In the genomic region with DNA sequence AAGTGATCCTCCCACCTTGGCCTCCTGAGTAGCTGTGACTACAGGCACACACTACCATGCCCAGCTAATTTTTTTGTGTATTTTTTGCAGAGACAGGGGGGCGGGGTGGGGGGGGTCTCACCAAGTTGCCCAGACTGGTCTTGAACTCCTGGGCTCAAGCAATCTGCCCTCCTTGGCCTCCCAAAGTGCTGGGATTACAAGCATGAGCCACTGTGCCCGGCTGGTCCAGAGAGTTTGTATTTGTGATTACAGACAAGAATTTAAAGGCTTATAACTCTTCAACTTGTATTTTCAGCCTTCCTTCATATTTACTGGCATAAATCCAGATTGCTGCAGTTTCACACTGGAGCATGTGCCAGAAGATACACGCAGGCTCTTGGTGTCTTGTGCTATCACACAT, we compare ENCODE assay signal across 17 cellular contexts. TPM values are rescaled to one million over a fixed set of nuclear protein-coding genes. Genes with fewer than 3 reads are reported as not detected.
DNase-seq lines count a peak whose midpoint lies in the region; ATAC-seq and TF ChIP-seq lines count a peak whose summit lies in the region.
"Had no signal": no experiment of that assay in that cellular context is flagged by ENCODE, and none has a peak within 500 bp of the region (broad histone marks: within the 10 kb centered on the region; RNA-seq: fewer than 3 reads in every experiment).

No MANE protein-coding gene starts in this region.

- H3K36me3 ChIP-seq in heart right ventricle (no peaks in the 10 kb centered on the region), lower lobe of right lung (no peaks in the 10 kb centered on the region), upper lobe of right lung (no peaks in the 10 kb centered on the region)
- H3K36me3 ChIP-seq: SJSA1 had no signal

- peaks cover 5% of the 10 kb centered on the region for H3K4me1 Mint-ChIP-seq in chondrocyte (ENCODE audit: low read depth)

- TF ChIP-seq POLR2A in GM18505 (IDR thresholded peaks at IDR 0.05; ENCODE audit: borderline replicate concordance, extremely low read depth, insufficient read depth, insufficient read length): no peak

- intact Hi-C loops in heart right ventricle (cut with DNase I) (loop anchor here in 3 of 10 donors (5.0 to 10.0 kb wide), 3 partner anchors 57 to 229 kb away; no protein-coding TSS in a partner anchor), cardiac septum (cut with DNase I) (no loop called here), lower lobe of right lung (cut with DNase I) (no loop called here), upper lobe of right lung (cut with DNase I) (no loop called here)

- DNase-seq in heart right ventricle: no peak
- DNase-seq in cardiac septum (ENCODE audit: low spot score): no peak
- peak; percentile 9 for DNase-seq in chondrocyte (ENCODE audit: low spot score)
- DNase-seq in lower lobe of right lung: no peak
- DNase-seq in upper lobe of right lung: peak; percentile 20
- no peak for DNase-seq in SIG-M5 treated with dmso at 0.1 percent for 504 hours (lab: John Stamatoyannopoulos, UW; ENCODE audit: unreplicated experiment)
- no peak for DNase-seq in left lobe of liver (ENCODE audit: low spot score)
- DNase-seq: AML-193, Caco-2, GF-D8, NCI-H1092 treated with DMSO at 0.1 percent for 48 hours, NCI-H187 treated with DMSO at 0.1 percent for 48 hours, NCI-H510A treated with DMSO at 0.1 percent for 48 hours had no signal

- no peaks in the 10 kb centered on the region for H3K9me3 ChIP-seq in heart right ventricle
- no peaks in the 10 kb centered on the region for H3K9me3 ChIP-seq in lower lobe of right lung
- no peaks in the 10 kb centered on the region for H3K9me3 ChIP-seq in upper lobe of right lung
- H3K9me3 ChIP-seq: Caco-2, SJSA1 had no signal

- H3K4me3 Mint-ChIP-seq in chondrocyte (ENCODE audit: unreplicated experiment): no peak overlapping the region

- peaks cover 3% of the 10 kb centered on the region for H3K36me3 Mint-ChIP-seq in chondrocyte (ENCODE audit: low read depth)

- H3K4me1 ChIP-seq in heart right ventricle: peaks cover 0 to 29% (median 11%) of the 10 kb centered on the region in 9 donors
- H3K4me1 ChIP-seq in lower lobe of right lung: no peaks in the 10 kb centered on the region
- no peaks in the 10 kb centered on the region for H3K4me1 ChIP-seq in upper lobe of right lung
- H3K4me1 ChIP-seq: Caco-2, SJSA1 had no signal

- H3K27me3 Mint-ChIP-seq in chondrocyte (ENCODE audit: low read depth): peaks cover 14% of the 10 kb centered on the region

- no peak overlapping the region for H3K4me3 ChIP-seq in heart right ventricle
- H3K4me3 ChIP-seq in lower lobe of right lung: no peak overlapping the region
- no peak overlapping the region for H3K4me3 ChIP-seq in upper lobe of right lung
- H3K4me3 ChIP-seq: SJSA1 had no signal

- peak overlapping the region; percentile 34 to 87 (median 68) for H3K27ac ChIP-seq in heart right ventricle
- H3K27ac ChIP-seq in lower lobe of right lung: peak overlapping the region; percentile 56
- H3K27ac ChIP-seq in upper lobe of right lung: peak overlapping the region; percentile 36
- H3K27ac ChIP-seq: KMS-11, SJSA1 had no signal

- no peak overlapping the region for H3K27ac Mint-ChIP-seq in chondrocyte (ENCODE audit: unreplicated experiment)

- no peaks in the 10 kb centered on the region for H3K9me3 Mint-ChIP-seq in chondrocyte (ENCODE audit: low read depth)

- H3K27me3 ChIP-seq in heart right ventricle: no peaks in the 10 kb centered on the region
- H3K27me3 ChIP-seq in lower lobe of right lung (ENCODE audit: low read depth): peaks cover 2% of the 10 kb centered on the region
- H3K27me3 ChIP-seq in upper lobe of right lung: no peaks in the 10 kb centered on the region
- H3K27me3 ChIP-seq: SJSA1 had no signal

- 32 to 34% methylated on average over 3 of the region's 3 CpGs for WGBS in heart right ventricle, 2 donors

- TF ChIP-seq CTCF in heart right ventricle (IDR thresholded peaks at IDR 0.05) (no peak), chondrocyte (IDR thresholded peaks at IDR 0.05) (no peak), lower lobe of right lung (IDR thresholded peaks at IDR 0.05) (no peak), upper lobe of right lung (IDR thresholded peaks at IDR 0.05) (no peak)

- ATAC-seq in heart right ventricle (peak in 1 of 8 donors; percentile 3), lower lobe of right lung (no peak), upper lobe of right lung (no peak), left lobe of liver (no peak), GM18505 (IDR thresholded peaks at IDR 0.05; ENCODE audit: unreplicated experiment) (no peak)

RNA-seq across cellular contexts. Expression of a gene that starts 27.9 kb away (rescaled TPM):
- total RNA-seq in heart right ventricle (10 to 100 TPM in 1 of 10 donors, 1 to 10 TPM in 9; 3.4 to 13.8 (median 4.2) TPM), cardiac septum (1.4 TPM), chondrocyte (3.5 to 4.4 TPM (median 4.2 TPM) in 3 replicates), lower lobe of right lung (3.6 TPM), upper lobe of right lung (7.7 TPM), left lobe of liver (2.9 TPM)
- 1 to 10 TPM; 2.5 to 3.9 TPM for polyA plus RNA-seq in heart right ventricle
- total RNA-seq: Caco-2, MCF 10A had no signal

Comparison
In these comparisons a context has a peak if more than half of its experiments do, and no peak if none do; other contexts are left out.
1. DNase-seq: peak in chondrocyte (single experiment) and upper lobe of right lung (single experiment); none in heart right ventricle (0 of 2), cardiac septum (single experiment), lower lobe of right lung (single experiment), SIG-M5 treated with dmso at 0.1 percent for 504 hours (single experiment) and left lobe of liver (single experiment).
2. Peak in every context shown above with its lines, with median percentiles within 50 percentile points of each other: H3K27ac ChIP-seq.